In the genomic region with DNA sequence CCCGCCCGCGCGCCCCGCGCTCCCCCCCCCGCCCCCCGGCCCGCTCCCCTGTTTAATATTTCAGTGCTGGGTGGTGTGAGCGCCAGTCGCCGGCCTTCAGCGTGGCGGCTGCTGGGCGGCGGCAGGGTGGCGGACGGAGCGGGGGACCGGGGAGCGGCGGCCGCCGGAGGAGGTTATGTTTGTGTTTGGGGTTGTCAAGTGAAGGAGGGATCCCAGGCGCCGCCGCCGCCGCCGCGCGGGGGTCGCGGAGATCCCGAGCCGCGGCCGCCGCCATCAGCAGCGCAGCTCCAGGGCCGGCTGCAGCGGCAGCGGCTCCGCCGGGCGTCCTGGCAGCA, we compare ENCODE assay signal across 8 cellular contexts. TPM values are rescaled to one million over a fixed set of nuclear protein-coding genes. Genes with fewer than 3 reads are reported as not detected.
A peak's percentile ranks its signal among the peaks of the same experiment; 100 is the strongest.
DNase-seq lines count a peak whose midpoint lies in the region; ATAC-seq and TF ChIP-seq lines count a peak whose summit lies in the region.

A gene (plus strand): TSS at position 82 of the 335 bp plus-strand sequence. CDS start 3,317 bp downstream, outside the sequence.

- no peaks in the 10 kb centered on the region for H3K27me3 Mint-ChIP-seq in naive B cell

- H3K9me3 ChIP-seq in DND-41 (ENCODE audit: insufficient read depth, low read length, severe bottlenecking) (no peaks in the 10 kb centered on the region), WERI-Rb-1 (ENCODE audit: severe bottlenecking) (peaks cover 2% of the 10 kb centered on the region), esophagus squamous epithelium (no peaks in the 10 kb centered on the region), vagina (no peaks in the 10 kb centered on the region)

- H3K4me3 Mint-ChIP-seq in naive B cell = peak within 1 kb of the TSS; percentile 96 to 100 (median 98)

- no peak for DNase-seq in DND-41
- DNase-seq in WERI-Rb-1 = peak; percentile 51
- DNase-seq in esophagus squamous epithelium (lab: John Stamatoyannopoulos, UW) = no peak
- no peak for DNase-seq in naive B cell
- DNase-seq in vagina (ENCODE audit: extremely low spot score in 2 of 2) = no peak
- no peak for DNase-seq in GF-D8 (lab: John Stamatoyannopoulos, UW)
- DNase-seq in NK-92 (lab: John Stamatoyannopoulos, UW; ENCODE audit: unreplicated experiment) = no peak

- peaks cover 15 to 21% of the 10 kb centered on the region in 2 donors for H3K36me3 Mint-ChIP-seq in naive B cell

- H3K27me3 ChIP-seq in DND-41 (ENCODE audit: insufficient read depth, low read length, poor library complexity) (peaks cover 33% of the 10 kb centered on the region), WERI-Rb-1 (ENCODE audit: insufficient read depth, low read depth, severe bottlenecking) (no peaks in the 10 kb centered on the region), esophagus squamous epithelium (no peaks in the 10 kb centered on the region), vagina (no peaks in the 10 kb centered on the region)

- no peaks in the 10 kb centered on the region for H3K9me3 Mint-ChIP-seq in naive B cell

- WGBS in esophagus squamous epithelium, 2 donors = no CpG with 5 or more reads among the region's 46 CpGs

- intact Hi-C loops in esophagus squamous epithelium (cut with DNase I) = no loop called here
- intact Hi-C loops in vagina (cut with DNase I) = no loop called here

- H3K9ac ChIP-seq in DND-41 (ENCODE audit: low read depth, low read length) = peak within 1 kb of the TSS; percentile 51

- no peaks in the 10 kb centered on the region for H3K79me2 ChIP-seq in DND-41 (ENCODE audit: insufficient read depth, low read length)

- H3K4me1 Mint-ChIP-seq in naive B cell = peaks cover 34 to 51% (median 35%) of the 10 kb centered on the region in 3 donors

- H2AFZ ChIP-seq in DND-41 (ENCODE audit: low read depth, low read length) = peak within 1 kb of the TSS; percentile 71

- ATAC-seq in DND-41 (ENCODE audit: insufficient read depth, low read depth) (peak; percentile 9; the same call in 1 of the 3 replicates), HG03039 (IDR thresholded peaks at IDR 0.05; ENCODE audit: unreplicated experiment) (peak; percentile 0), naive B cell (ENCODE audit: low read depth in 2 of 2) (no peak)

- peak within 1 kb of the TSS; percentile 96 for H3K4me2 ChIP-seq in DND-41 (ENCODE audit: insufficient read depth, low read length)

- H3K36me3 ChIP-seq in DND-41 (ENCODE audit: insufficient read depth, low read length) = peaks cover 2% of the 10 kb centered on the region; the same call in 1 of the 2 replicates
- H3K36me3 ChIP-seq in WERI-Rb-1 = peaks cover 5% of the 10 kb centered on the region
- H3K36me3 ChIP-seq in esophagus squamous epithelium = peaks cover 0 to 9% (median 0%) of the 10 kb centered on the region in 3 donors
- H3K36me3 ChIP-seq in vagina = peaks cover 0 to 7% of the 10 kb centered on the region in 2 donors

- TF ChIP-seq POLR2A in esophagus squamous epithelium (IDR thresholded peaks at IDR 0.05) (peak in 2 of 4 donors; percentile 10 to 48), vagina (IDR thresholded peaks at IDR 0.05) (peak in 1 of 2 donors; percentile 9)

- peak within 1 kb of the TSS; percentile 98 to 100 (median 99) for H3K27ac Mint-ChIP-seq in naive B cell

- H3K4me3 ChIP-seq in DND-41 (ENCODE audit: low read depth in 1 of 2, low read length in 2 of 2) (peak within 1 kb of the TSS; percentile 35 to 76; a peak in 3 of 4 replicates), WERI-Rb-1 (ENCODE audit: low read depth, low read length) (peak within 1 kb of the TSS; percentile 79), esophagus squamous epithelium (peak within 1 kb of the TSS; percentile 80 to 93 (median 86)), vagina (peak within 1 kb of the TSS; percentile 80 to 89)

- H3K27ac ChIP-seq in DND-41 (ENCODE audit: low read length) (no peak within 1 kb of the TSS), WERI-Rb-1 (peak within 1 kb of the TSS; percentile 70), esophagus squamous epithelium (peak within 1 kb of the TSS; percentile 97 to 100 (median 98)), vagina (peak within 1 kb of the TSS; percentile 96)

- H4K20me1 ChIP-seq in DND-41 (ENCODE audit: insufficient read depth, low read length) = peaks cover 21% of the 10 kb centered on the region

- H3K4me1 ChIP-seq in DND-41 (ENCODE audit: insufficient read depth, low read length) = peaks cover 36% of the 10 kb centered on the region
- H3K4me1 ChIP-seq in esophagus squamous epithelium = peaks cover 4 to 57% (median 28%) of the 10 kb centered on the region in 3 donors
- peaks cover 48% of the 10 kb centered on the region for H3K4me1 ChIP-seq in vagina

- TF ChIP-seq CTCF in DND-41 (IDR thresholded peaks at IDR 0.05; ENCODE audit: borderline replicate concordance, extremely low read depth, low read length, poor library complexity, severe bottlenecking) (no peak), WERI-Rb-1 (IDR thresholded peaks at IDR 0.05; ENCODE audit: low read depth, low read length) (no peak), esophagus squamous epithelium (IDR thresholded peaks at IDR 0.05) (no peak), vagina (IDR thresholded peaks at IDR 0.05) (no peak)

RNA-seq across cellular contexts. Expression of the gene that starts here (rescaled TPM):
- total RNA-seq in esophagus squamous epithelium = 10 to 100 TPM; 11.0 to 22.3 (median 20.7) TPM
- 10 to 100 TPM in 1 of 6 donors, 1 to 10 TPM in 4, not detected in 1; 8.2 to 10.2 (median 8.7) TPM for polyA plus RNA-seq in naive B cell (ENCODE audit: low read depth in 6 of 6)
- 36.1 TPM for total RNA-seq in vagina

Comparison
In these comparisons a context has a peak if more than half of its experiments do, and no peak if none do; other contexts are left out.
1. ATAC-seq: peak in DND-41 (single experiment) and HG03039 (single experiment); none in naive B cell (0 of 2).
2. Peak in every context shown above with its lines, with median percentiles within 50 percentile points of each other: H3K4me3 ChIP-seq.